ENCODE assay signal across 1 cellular context in the genomic region with DNA sequence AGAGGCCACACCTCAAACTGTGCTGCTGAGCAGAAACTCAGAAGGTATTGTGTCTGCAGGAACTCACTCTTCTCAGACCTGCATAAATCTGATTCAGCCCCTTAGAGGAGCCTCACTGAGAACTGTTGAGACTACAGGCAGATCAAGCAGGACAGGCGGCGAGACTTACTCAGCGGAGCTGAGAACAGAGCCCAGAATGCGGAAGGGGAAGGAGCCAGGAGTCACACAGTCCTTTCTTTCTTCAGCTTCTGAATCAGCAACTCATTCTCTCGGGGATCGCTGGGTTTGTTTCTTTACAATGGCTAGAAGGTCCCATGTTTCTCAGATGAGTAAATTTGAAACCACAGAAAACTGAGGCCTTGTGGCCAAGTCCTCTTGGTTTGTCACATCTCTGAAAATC.
TF ChIP-seq lines count a peak whose summit lies in the region.

No MANE protein-coding gene starts in this region.

TF ChIP-seq in IMR-90, 13 proteins besides CTCF, POLR2A, EP300 and RAD21 (continued from another document):
- TF ChIP-seq MAFK (IDR thresholded peaks at IDR 0.05; ENCODE audit: low read depth, low read length) (peak; percentile 72), BHLHE40 (IDR thresholded peaks at IDR 0.05; ENCODE audit: low read depth, low read length) (0 out of 2 replicates have a peak, but pooled peaks have one; percentile 17)
- TF ChIP-seq, protein P1, sequence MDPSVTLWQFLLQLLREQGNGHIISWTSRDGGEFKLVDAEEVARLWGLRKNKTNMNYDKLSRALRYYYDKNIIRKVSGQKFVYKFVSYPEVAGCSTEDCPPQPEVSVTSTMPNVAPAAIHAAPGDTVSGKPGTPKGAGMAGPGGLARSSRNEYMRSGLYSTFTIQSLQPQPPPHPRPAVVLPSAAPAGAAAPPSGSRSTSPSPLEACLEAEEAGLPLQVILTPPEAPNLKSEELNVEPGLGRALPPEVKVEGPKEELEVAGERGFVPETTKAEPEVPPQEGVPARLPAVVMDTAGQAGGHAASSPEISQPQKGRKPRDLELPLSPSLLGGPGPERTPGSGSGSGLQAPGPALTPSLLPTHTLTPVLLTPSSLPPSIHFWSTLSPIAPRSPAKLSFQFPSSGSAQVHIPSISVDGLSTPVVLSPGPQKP (IDR thresholded peaks at IDR 0.05; ENCODE audit: borderline replicate concordance, low read depth, low read length), result no peak
